ENCODE assay signal across 27 cellular contexts in the genomic region with DNA sequence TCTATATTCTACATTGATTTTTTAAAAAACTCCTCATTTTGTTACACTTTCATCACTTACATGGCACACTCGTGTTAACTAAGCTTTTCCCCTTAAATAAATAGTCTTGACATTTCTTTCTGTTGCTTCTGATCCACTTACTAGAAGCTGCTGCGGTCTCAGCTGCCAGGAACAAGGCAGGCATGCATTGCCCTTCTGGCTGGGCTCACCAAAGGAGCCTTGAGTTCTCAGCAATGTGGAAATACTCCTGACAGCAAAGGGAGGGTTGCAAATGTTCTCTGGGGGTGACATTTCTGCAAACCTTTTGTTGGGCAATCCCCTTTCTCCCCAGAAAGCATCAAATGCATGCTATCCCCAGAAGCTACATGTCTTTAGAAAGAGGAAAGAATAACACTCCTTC.
"Had no signal": no experiment of that assay in that cellular context is flagged by ENCODE, and none has a peak within 500 bp of the region (broad histone marks: within the 10 kb centered on the region; RNA-seq: fewer than 3 reads in every experiment).

No MANE protein-coding gene starts in this region.

- H3K4me1 Mint-ChIP-seq: activated CD4-positive, alpha-beta memory T cell treated with anti-CD3 and anti-CD28 coated beads, Interleukin-2, amount 10 ng/mL, durations not matched to agents 7 days and 5 days; activated CD4-positive, alpha-beta T cell treated with anti-CD3 and anti-CD28 coated beads, Interleukin-2, amount 10 ng/mL, durations not matched to agents 24 days and 14 days; activated naive CD4-positive, alpha-beta T cell treated with anti-CD3 and anti-CD28 coated beads, Interleukin-2, amount 10 ng/mL, durations not matched to agents 7 days and 5 days; activated naive CD8-positive, alpha-beta T cell treated with anti-CD3 and anti-CD28 coated beads, Interleukin-2, amount 10 ng/mL, durations not matched to agents 7 days and 5 days; central memory CD8-positive, alpha-beta T cell; endodermal cell had no signal

- H3K27me3 ChIP-seq: brain microvascular endothelial cell, dorsolateral prefrontal cortex, gastroesophageal sphincter had no signal

- H3K27ac Mint-ChIP-seq: activated CD4-positive, alpha-beta memory T cell treated with anti-CD3 and anti-CD28 coated beads, Interleukin-2, amount 10 ng/mL, durations not matched to agents 7 days and 5 days; activated CD4-positive, alpha-beta T cell treated with anti-CD3 and anti-CD28 coated beads for 36 hours; activated CD4-positive, alpha-beta T cell treated with anti-CD3 and anti-CD28 coated beads, Interleukin-2, amount 10 ng/mL, durations not matched to agents 24 days and 14 days; activated naive CD4-positive, alpha-beta T cell treated with anti-CD3 and anti-CD28 coated beads, Interleukin-2, amount 10 ng/mL, durations not matched to agents 7 days and 5 days; activated naive CD4-positive, alpha-beta T cell treated with anti-CD3 and anti-CD28 coated beads, Interleukin-2, amount 50 U/mL, for 72 hours; activated naive CD8-positive, alpha-beta T cell treated with anti-CD3 and anti-CD28 coated beads, Interleukin-2, amount 10 ng/mL, durations not matched to agents 7 days and 5 days; activated T-cell treated with anti-CD3 and anti-CD28 coated beads, Interleukin-2, amount 50 U/mL, for 24 hours; activated T-cell treated with anti-CD3 and anti-CD28 coated beads, Interleukin-2, amount 50 U/mL, for 72 hours; dendritic cell treated with granulocyte-macrophage colony-stimulating factor and Interleukin-4, amounts not matched to agents 40 ng/mL and 50 ng/mL, for 4 days; endodermal cell had no signal

- H3K36me3 ChIP-seq: brain microvascular endothelial cell, gastroesophageal sphincter had no signal

- H3K27ac ChIP-seq: brain microvascular endothelial cell, gastroesophageal sphincter had no signal

- DNase-seq: activated CD4-positive, alpha-beta memory T cell treated with anti-CD3 and anti-CD28 coated beads, Interleukin-2, amount 10 ng/mL, durations not matched to agents 7 days and 5 days; activated CD4-positive, alpha-beta T cell treated with anti-CD3 and anti-CD28 coated beads for 36 hours; activated CD4-positive, alpha-beta T cell treated with anti-CD3 and anti-CD28 coated beads, Interleukin-2, amount 10 ng/mL, durations not matched to agents 24 days and 14 days; activated CD4-positive, alpha-beta T cell treated with anti-CD3 and anti-CD28 coated beads, Interleukin-2, amount 50 U/mL, for 4 hours; activated CD4-positive, CD25-positive, alpha-beta regulatory T cell; activated CD4-positive, CD25-positive, alpha-beta regulatory T cell treated with anti-CD3 and anti-CD28 coated beads, Interleukin-2, amount 50 U/mL, for 72 hours; activated CD8-positive, alpha-beta memory T cell treated with anti-CD3 and anti-CD28 coated beads, Interleukin-2, amount 50 U/mL, for 48 hours; activated gamma-delta T cell; activated naive CD4-positive, alpha-beta T cell; activated naive CD4-positive, alpha-beta T cell treated with anti-CD3 and anti-CD28 coated beads, Interleukin-2, amount 10 ng/mL, durations not matched to agents 7 days and 5 days; activated naive CD8-positive, alpha-beta T cell treated with anti-CD3 and anti-CD28 coated beads, Interleukin-2, amount 10 ng/mL, durations not matched to agents 7 days and 5 days; activated T-cell treated with anti-CD3 and anti-CD28 coated beads for 4 hours; activated T-cell treated with anti-CD3 and anti-CD28 coated beads, Interleukin-2, amount 50 U/mL, for 24 hours; activated T-cell treated with anti-CD3 and anti-CD28 coated beads, Interleukin-2, amount 50 U/mL, for 72 hours; amniotic stem cell; anterior cingulate cortex; brain microvascular endothelial cell; dorsolateral prefrontal cortex; effector memory CD4-positive, alpha-beta T cell; endodermal cell; foreskin melanocyte; T-helper 2 cell had no signal

- H3K4me3 ChIP-seq: dorsolateral prefrontal cortex, gastroesophageal sphincter had no signal

- H3K9me3 ChIP-seq: gastroesophageal sphincter had no signal

- H3K4me3 Mint-ChIP-seq: activated CD4-positive, alpha-beta memory T cell treated with anti-CD3 and anti-CD28 coated beads, Interleukin-2, amount 10 ng/mL, durations not matched to agents 7 days and 5 days; activated CD4-positive, alpha-beta T cell treated with anti-CD3 and anti-CD28 coated beads for 36 hours; activated CD4-positive, alpha-beta T cell treated with anti-CD3 and anti-CD28 coated beads, Interleukin-2, amount 10 ng/mL, durations not matched to agents 24 days and 14 days; activated naive CD4-positive, alpha-beta T cell treated with anti-CD3 and anti-CD28 coated beads, Interleukin-2, amount 10 ng/mL, durations not matched to agents 7 days and 5 days; activated naive CD8-positive, alpha-beta T cell treated with anti-CD3 and anti-CD28 coated beads, Interleukin-2, amount 10 ng/mL, durations not matched to agents 7 days and 5 days; activated T-cell treated with anti-CD3 and anti-CD28 coated beads, Interleukin-2, amount 50 U/mL, for 24 hours; activated T-cell treated with anti-CD3 and anti-CD28 coated beads, Interleukin-2, amount 50 U/mL, for 72 hours; central memory CD8-positive, alpha-beta T cell; dendritic cell treated with granulocyte-macrophage colony-stimulating factor and Interleukin-4, amounts not matched to agents 40 ng/mL and 50 ng/mL, for 4 days; endodermal cell had no signal

- H3K36me3 Mint-ChIP-seq: activated naive CD4-positive, alpha-beta T cell treated with anti-CD3 and anti-CD28 coated beads, Interleukin-2, amount 10 ng/mL, durations not matched to agents 7 days and 5 days; activated naive CD8-positive, alpha-beta T cell treated with anti-CD3 and anti-CD28 coated beads, Interleukin-2, amount 10 ng/mL, durations not matched to agents 7 days and 5 days had no signal

- ATAC-seq: activated CD4-positive, alpha-beta T cell treated with anti-CD3 and anti-CD28 coated beads for 36 hours; activated naive CD4-positive, alpha-beta T cell treated with anti-CD3 and anti-CD28 coated beads, Interleukin-2, amount 50 U/mL, for 72 hours; activated T-cell treated with anti-CD3 and anti-CD28 coated beads, Interleukin-2, amount 50 U/mL, for 72 hours; esophagus mucosa; gastroesophageal sphincter had no signal

- H3K9me3 Mint-ChIP-seq: activated CD4-positive, alpha-beta memory T cell treated with anti-CD3 and anti-CD28 coated beads, Interleukin-2, amount 10 ng/mL, durations not matched to agents 7 days and 5 days; activated CD4-positive, alpha-beta T cell treated with anti-CD3 and anti-CD28 coated beads, Interleukin-2, amount 10 ng/mL, durations not matched to agents 24 days and 14 days; central memory CD8-positive, alpha-beta T cell had no signal
